Comparison of ENCODE assay signal across 9 cellular contexts in genomic region chr20:50120935-50121693, GRCh38. TPM values are rescaled to one million over a fixed set of nuclear protein-coding genes. Genes with fewer than 3 reads are reported as not detected.
DNase-seq lines count a peak whose midpoint lies in the region; ATAC-seq and TF ChIP-seq lines count a peak whose summit lies in the region.
"Had no signal": no experiment of that assay in that cellular context is flagged by ENCODE, and none has a peak within 500 bp of the region (broad histone marks: within the 10 kb centered on the region; RNA-seq: fewer than 3 reads in every experiment).

No MANE protein-coding gene starts in this region.

- POLR2A ChIA-PET in HEK293 (lab: Yijun Ruan, JAX), result interaction anchor here (0.6 to 2.2 kb wide), 5 partner anchors 11 to 58 kb away, joined by 3 to 13 read pairs (median 5); partner anchors contain the start of gene PEDS1

- no peak overlapping the region for H4K8ac ChIP-seq in mesendoderm (ENCODE audit: low read depth, low read length)

- no peak overlapping the region for H3K4me2 ChIP-seq in mesendoderm (ENCODE audit: low read length)

- no peak overlapping the region for H3K4ac ChIP-seq in mesendoderm (ENCODE audit: low read depth, low read length)

- H3K9me3 ChIP-seq in BE2C, result peaks cover 4% of the 10 kb centered on the region
- H3K9me3 ChIP-seq in HEK293 (ENCODE audit: control insufficient read depth, insufficient read depth, low read depth, low read length), result no peaks in the 10 kb centered on the region
- H3K9me3 ChIP-seq: HAP-1 had no signal

- no peak overlapping the region for H2BK15ac ChIP-seq in mesendoderm (replicated peaks; ENCODE audit: low read depth)

- peaks cover 7% of the 10 kb centered on the region for H3K36me3 ChIP-seq in BE2C
- peaks cover 0 to 31% of the 10 kb centered on the region in 2 experiments; a peak in 1 of 3 replicates for H3K36me3 ChIP-seq in HEK293 (ENCODE audit: control insufficient read depth in 2 of 2, insufficient read depth in 1 of 2, low read length in 2 of 2)
- peaks cover 6% of the 10 kb centered on the region for H3K36me3 ChIP-seq in mesendoderm (ENCODE audit: control insufficient read depth, insufficient read depth, low read length)

- TF ChIP-seq CTCF in BE2C (IDR thresholded peaks at IDR 0.05; ENCODE audit: low read depth, low read length), result peak; percentile 93
- TF ChIP-seq CTCF in HEK293 (tag by site-specific recombination; IDR thresholded peaks at IDR 0.05), result peak; percentile 84

- no peaks in the 10 kb centered on the region for H3K79me2 ChIP-seq in mesendoderm (ENCODE audit: control insufficient read depth, insufficient read depth, low read length)

- H3K27ac Mint-ChIP-seq in stimulated activated effector memory CD8-positive, alpha-beta T cell treated with anti-CD3 and anti-CD28 coated beads, Interleukin-12 subunit alpha, Interleukin-12 subunit beta, amount 100 ng/mL, for 72 hours, result peak overlapping the region; percentile 32

- no peak overlapping the region for H2BK5ac ChIP-seq in mesendoderm (ENCODE audit: low read length)

- CTCF ChIA-PET in HEK293 (lab: Yijun Ruan, JAX), result interaction anchor here (0.6 to 5.7 kb wide), 14 partner anchors 9 to 474 kb away, joined by 3 to 94 read pairs (median 6); partner anchors contain the start of gene PEDS1

- H3K4me3 Mint-ChIP-seq in stimulated activated effector memory CD8-positive, alpha-beta T cell treated with anti-CD3 and anti-CD28 coated beads, Interleukin-12 subunit alpha, Interleukin-12 subunit beta, amount 100 ng/mL, for 72 hours, result no peak overlapping the region

- H3K18ac ChIP-seq in mesendoderm (ENCODE audit: low read length), result no peak overlapping the region

- no peak overlapping the region for H3K27ac ChIP-seq in HEK293 (ENCODE audit: extremely low read depth, low read depth, low read length)
- H3K27ac ChIP-seq in mesendoderm (ENCODE audit: low read depth, low read length), result no peak overlapping the region

- H3K9me3 Mint-ChIP-seq in stimulated activated effector memory CD8-positive, alpha-beta T cell treated with anti-CD3 and anti-CD28 coated beads, Interleukin-12 subunit alpha, Interleukin-12 subunit beta, amount 100 ng/mL, for 72 hours, result no peaks in the 10 kb centered on the region

- H3K4me1 ChIP-seq in BE2C, result peaks cover 3% of the 10 kb centered on the region
- H3K4me1 ChIP-seq in HEK293 (ENCODE audit: control insufficient read depth, insufficient read depth, low read length), result no peaks in the 10 kb centered on the region
- no peaks in the 10 kb centered on the region for H3K4me1 ChIP-seq in mesendoderm (ENCODE audit: control insufficient read depth, low read depth, low read length)

- no peak overlapping the region for H3K56ac ChIP-seq in mesendoderm (ENCODE audit: low read length)

- DNase-seq in BE2C (peak; percentile 75), NCI-H524 (lab: John Stamatoyannopoulos, UW) (peak; percentile 44 to 75), mesendoderm (peak; percentile 80)
- peak; percentile 64 for DNase-seq in activated CD4-positive, alpha-beta T cell treated with anti-CD3 and anti-CD28 coated beads, Interleukin-2, amount 50 U/mL, for 1 hour
- peak; percentile 55 for DNase-seq in effector CD4-positive, alpha-beta T cell
- peak in 1 of 2 donors; percentile 22 for DNase-seq in stimulated activated effector memory CD8-positive, alpha-beta T cell treated with anti-CD3 and anti-CD28 coated beads, Interleukin-12 subunit alpha, Interleukin-12 subunit beta, amount 100 ng/mL, for 72 hours (ENCODE audit: low spot score in 2 of 2)

- H2BK120ac ChIP-seq in mesendoderm (ENCODE audit: low read depth, low read length), result no peak overlapping the region

- peaks cover 43% of the 10 kb centered on the region for H3K36me3 Mint-ChIP-seq in stimulated activated effector memory CD8-positive, alpha-beta T cell treated with anti-CD3 and anti-CD28 coated beads, Interleukin-12 subunit alpha, Interleukin-12 subunit beta, amount 100 ng/mL, for 72 hours

- no CpG with 5 or more reads among the region's 9 CpGs for WGBS in mesendoderm (ENCODE audit: extremely low coverage, insufficient coverage, low lambda C conversion rate)

- no peak overlapping the region for H4K5ac ChIP-seq in mesendoderm (ENCODE audit: low read length)

- no peak overlapping the region for H2AK5ac ChIP-seq in mesendoderm (ENCODE audit: low read length)

- no peak overlapping the region for H3K23ac ChIP-seq in mesendoderm (ENCODE audit: low read length)

- no peak overlapping the region for H3K9ac ChIP-seq in mesendoderm (ENCODE audit: low read length)

- H3K4me1 Mint-ChIP-seq in stimulated activated effector memory CD8-positive, alpha-beta T cell treated with anti-CD3 and anti-CD28 coated beads, Interleukin-12 subunit alpha, Interleukin-12 subunit beta, amount 100 ng/mL, for 72 hours, result peaks cover 15% of the 10 kb centered on the region

- no peak overlapping the region for H3K4me3 ChIP-seq in BE2C (ENCODE audit: low read depth, low read length)
- no peak overlapping the region for H3K4me3 ChIP-seq in HEK293 (ENCODE audit: low read depth, low read length)
- H3K4me3 ChIP-seq in mesendoderm (ENCODE audit: low read length), result no peak overlapping the region
- H3K4me3 ChIP-seq: HAP-1 had no signal

- ATAC-seq in stimulated activated effector memory CD8-positive, alpha-beta T cell treated with anti-CD3 and anti-CD28 coated beads, Interleukin-12 subunit alpha, Interleukin-12 subunit beta, amount 100 ng/mL, for 72 hours, result peak; percentile 84
- ATAC-seq in GM19455 (IDR thresholded peaks at IDR 0.05; ENCODE audit: unreplicated experiment), result no peak

- H3K27me3 ChIP-seq in BE2C (no peaks in the 10 kb centered on the region), mesendoderm (ENCODE audit: insufficient read depth, low read length, poor library complexity) (no peaks in the 10 kb centered on the region)

- H3K79me1 ChIP-seq in mesendoderm (ENCODE audit: low read length), result no peaks in the 10 kb centered on the region

TF ChIP-seq in HEK293, 187 proteins besides CTCF, POLR2A, EP300 and RAD21:
- TF ChIP-seq ZSCAN30 (tag by site-specific recombination; IDR thresholded peaks at IDR 0.05) (no peak), ZNF600 (tag by site-specific recombination; IDR thresholded peaks at IDR 0.05) (peak; percentile 32; the same call in 1 of the 2 replicates), OVOL3 (tag by site-specific recombination; IDR thresholded peaks at IDR 0.05) (no peak), WT1 (tag by site-specific recombination; IDR thresholded peaks at IDR 0.05) (no peak), ZNF10 (tag by site-specific recombination; IDR thresholded peaks at IDR 0.05) (no peak), ZNF654 (tag by site-specific recombination; IDR thresholded peaks at IDR 0.05; ENCODE audit: low read depth) (peak; percentile 65), ZNF157 (tag by site-specific recombination; IDR thresholded peaks at IDR 0.05) (no peak), ZNF747 (tag by site-specific recombination; IDR thresholded peaks at IDR 0.05) (no peak), ZBTB6 (tag by site-specific recombination; IDR thresholded peaks at IDR 0.05) (no peak), ZNF335 (tag by site-specific recombination; conservative IDR thresholded peaks at IDR 0.05) (peak; percentile 45; the same call in 1 of the 2 replicates), ZNF423 (tag by site-specific recombination; IDR thresholded peaks at IDR 0.05) (no peak)
- TF ChIP-seq, protein P1, sequence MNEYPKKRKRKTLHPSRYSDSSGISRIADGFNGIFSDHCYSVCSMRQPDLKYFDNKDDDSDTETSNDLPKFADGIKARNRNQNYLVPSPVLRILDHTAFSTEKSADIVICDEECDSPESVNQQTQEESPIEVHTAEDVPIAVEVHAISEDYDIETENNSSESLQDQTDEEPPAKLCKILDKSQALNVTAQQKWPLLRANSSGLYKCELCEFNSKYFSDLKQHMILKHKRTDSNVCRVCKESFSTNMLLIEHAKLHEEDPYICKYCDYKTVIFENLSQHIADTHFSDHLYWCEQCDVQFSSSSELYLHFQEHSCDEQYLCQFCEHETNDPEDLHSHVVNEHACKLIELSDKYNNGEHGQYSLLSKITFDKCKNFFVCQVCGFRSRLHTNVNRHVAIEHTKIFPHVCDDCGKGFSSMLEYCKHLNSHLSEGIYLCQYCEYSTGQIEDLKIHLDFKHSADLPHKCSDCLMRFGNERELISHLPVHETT (tag by site-specific recombination; IDR thresholded peaks at IDR 0.05), result no peak
TF ChIP-seq in HEK293: peak in this region for 3.

RNA-seq across cellular contexts. Expression of gene UBE2V1, which starts 8.2 kb away (rescaled TPM):
- polyA plus RNA-seq in BE2C (2012; ENCODE audit: insufficient read depth, insufficient read length, low read depth), result 88.4 TPM
- 280 TPM for polyA plus RNA-seq in mesendoderm (2013, experiment 1 of 2)
- polyA plus RNA-seq in mesendoderm (2013, experiment 2 of 2), result 273 TPM

RNA-seq across cellular contexts. Expression of gene PEDS1, which starts 32.4 kb away (rescaled TPM):
- 81.0 TPM for polyA plus RNA-seq in BE2C (2012; ENCODE audit: insufficient read depth, insufficient read length, low read depth)
- polyA plus RNA-seq in mesendoderm (2013, experiment 1 of 2), result 59.8 TPM
- 57.8 TPM for polyA plus RNA-seq in mesendoderm (2013, experiment 2 of 2)
